ENCODE assay signal across 8 cellular contexts in the genomic region with DNA sequence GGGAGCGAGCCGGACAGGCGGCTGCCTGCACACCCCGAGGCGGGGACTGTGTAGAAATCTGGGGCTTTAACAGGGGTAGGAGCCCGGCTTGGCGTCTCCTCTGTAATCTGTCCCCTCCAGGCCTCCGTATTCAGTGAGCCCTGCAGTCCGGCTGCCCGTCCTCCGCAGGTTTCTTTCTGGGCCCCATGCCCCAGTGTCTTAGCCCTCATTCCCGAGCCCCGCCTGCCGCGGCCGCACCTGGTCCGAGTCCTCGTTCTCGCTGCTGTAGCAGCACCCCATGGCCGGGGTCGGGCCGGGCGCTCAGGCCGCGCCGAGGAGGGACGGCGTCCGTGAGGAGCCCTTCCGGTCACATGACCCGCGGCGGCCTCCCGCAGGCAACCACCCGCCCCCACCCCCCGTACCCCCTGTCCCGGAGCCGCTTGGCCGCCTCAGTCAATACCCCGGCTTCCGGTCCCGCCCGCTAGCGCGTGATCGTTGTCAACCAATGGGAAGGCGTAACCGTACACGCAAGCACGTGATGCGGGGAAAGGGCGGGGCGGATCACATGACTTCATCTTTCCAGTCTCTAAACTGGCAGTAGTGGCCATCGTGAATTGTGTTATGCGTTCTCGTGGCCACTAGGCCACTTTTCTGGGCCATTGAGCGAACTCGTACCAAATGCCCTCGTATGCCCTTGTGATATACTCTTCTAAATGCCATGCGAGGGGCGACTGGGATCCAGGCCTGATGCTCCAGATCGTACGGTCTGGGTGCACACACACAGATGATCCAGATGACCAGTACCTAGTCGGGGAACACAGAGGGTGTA. TPM values are rescaled to one million over a fixed set of nuclear protein-coding genes. Genes with fewer than 3 reads are reported as not detected.
DNase-seq lines count a peak whose midpoint lies in the region; ATAC-seq and TF ChIP-seq lines count a peak whose summit lies in the region.

A gene (minus strand): TSS at position 352 of the 808 bp plus-strand sequence. CDS start 73 bp downstream, at position 279.

- H3K4me1 Mint-ChIP-seq in CD8-positive, alpha-beta T cell (ENCODE audit: low read depth): peaks cover 45% of the 10 kb centered on the region

- H3K27me3 ChIP-seq in CD8-positive, alpha-beta T cell (ENCODE audit: insufficient read depth, low read length): no peaks in the 10 kb centered on the region
- no peaks in the 10 kb centered on the region for H3K27me3 ChIP-seq in lung (ENCODE audit: control insufficient read depth, insufficient read depth)

- peaks cover 22% of the 10 kb centered on the region for H3K4me1 ChIP-seq in CD8-positive, alpha-beta T cell (ENCODE audit: insufficient read depth, low read length)
- peaks cover 0 to 5% of the 10 kb centered on the region in 2 donors for H3K4me1 ChIP-seq in lung (ENCODE audit: control insufficient read depth in 2 of 2, insufficient read depth in 2 of 2, low read length in 2 of 2)

- H3K4me3 ChIP-seq in CD8-positive, alpha-beta T cell (ENCODE audit: low read depth, low read length): peak within 1 kb of the TSS; percentile 67
- H3K4me3 ChIP-seq in lung: peak within 1 kb of the TSS; percentile 94

- CTCF ChIA-PET in CD8-positive, alpha-beta T cell (lab: Charles Lee): interaction anchor here (1.1 to 14.0 kb wide), 3 partner anchors 13 to 80 kb away, joined by 4 to 436 read pairs (median 37); no protein-coding TSS in a partner anchor

- H3K27ac ChIP-seq in CD8-positive, alpha-beta T cell (ENCODE audit: low read depth, low read length): peak within 1 kb of the TSS; percentile 90
- H3K27ac ChIP-seq in lung (ENCODE audit: low read depth in 1 of 2, low read length in 1 of 2): peak within 1 kb of the TSS; percentile 93 to 99

- no peak for TF ChIP-seq CTCF in CD8-positive, alpha-beta T cell (IDR thresholded peaks at IDR 0.05)
- TF ChIP-seq CTCF in lung (IDR thresholded peaks at IDR 0.05; ENCODE audit: control extremely low read depth, extremely low read depth): peak; percentile 12

- 3 to 4% methylated on average over 64 of the region's 64 CpGs for WGBS in lung, 2 donors

- peak; percentile 93 to 99 (median 97) for DNase-seq in CD8-positive, alpha-beta T cell
- peak; percentile 97 for DNase-seq in HS-27A (ENCODE audit: low read depth)
- peak; percentile 91 for DNase-seq in NK-92 (lab: John Stamatoyannopoulos, UW; ENCODE audit: unreplicated experiment)
- DNase-seq in activated CD8-positive, alpha-beta memory T cell treated with anti-CD3 and anti-CD28 coated beads for 1 hour (ENCODE audit: extremely low read depth in 1 of 2, low read depth in 1 of 2): peak; percentile 94 to 96
- DNase-seq in effector CD4-positive, alpha-beta T cell: peak; percentile 97
- peak; percentile 100 for DNase-seq in lung (ENCODE audit: low spot score)
- DNase-seq in stimulated activated CD4-positive, alpha-beta T cell treated with anti-CD3 and anti-CD28 coated beads, TNF-alpha, amount 100 ng/mL, for 4 hours (ENCODE audit: low read depth in 3 of 3): peak; percentile 96 to 97 (median 96)

- H3K9me3 Mint-ChIP-seq in CD8-positive, alpha-beta T cell: no peaks in the 10 kb centered on the region

- H3K36me3 ChIP-seq in CD8-positive, alpha-beta T cell (ENCODE audit: insufficient read depth, low read length): peaks cover 11% of the 10 kb centered on the region
- H3K36me3 ChIP-seq in lung (ENCODE audit: control insufficient read depth in 2 of 2, insufficient read depth in 2 of 2, low read length in 2 of 2): peaks cover 2 to 13% of the 10 kb centered on the region in 2 donors

- ATAC-seq in CD8-positive, alpha-beta T cell: peak; percentile 96
- peak; percentile 94 for ATAC-seq in GM19463 (IDR thresholded peaks at IDR 0.05; ENCODE audit: unreplicated experiment)
- ATAC-seq in lung (ENCODE audit: insufficient read depth, low FRiP score): peak; percentile 95

- POLR2A ChIA-PET in CD8-positive, alpha-beta T cell (lab: Charles Lee): interaction anchor here (0.6 to 2.7 kb wide), 5 partner anchors 10 to 174 kb away, joined by 3 to 13 read pairs (median 3); a partner anchor contains a TSS

- H3K27me3 Mint-ChIP-seq in CD8-positive, alpha-beta T cell (ENCODE audit: low read depth): no peaks in the 10 kb centered on the region

- peak within 1 kb of the TSS; percentile 74 for H3K4me3 Mint-ChIP-seq in CD8-positive, alpha-beta T cell

- intact Hi-C loops in CD8-positive, alpha-beta T cell (cut with DNase I, micrococcal nuclease): loop anchor here (1.0 to 5.0 kb wide), 10 partner anchors 9 to 329 kb away; a partner anchor contains a TSS

- H3K27ac Mint-ChIP-seq in CD8-positive, alpha-beta T cell: peak within 1 kb of the TSS; percentile 88

- no peaks in the 10 kb centered on the region for H3K9me3 ChIP-seq in CD8-positive, alpha-beta T cell (ENCODE audit: low read length)
- H3K9me3 ChIP-seq in lung (ENCODE audit: control insufficient read depth in 2 of 2, insufficient read depth in 1 of 2, low read length in 1 of 2): no peaks in the 10 kb centered on the region

- H3K36me3 Mint-ChIP-seq in CD8-positive, alpha-beta T cell: peaks cover 43% of the 10 kb centered on the region

RNA-seq across cellular contexts. Expression of the gene that starts here (rescaled TPM):
- 10 to 100 TPM; 27.1 to 30.4 TPM for total RNA-seq in CD8-positive, alpha-beta T cell
- 100 to 1,000 TPM in 1 of 2 donors, 10 to 100 TPM in 1; 51.2 to 117 TPM for total RNA-seq in lung
- polyA plus RNA-seq in lung: 100 to 1,000 TPM; 104 to 231 TPM

Comparison
In these comparisons a context has a peak if more than half of its experiments do, and no peak if none do; other contexts are left out.
1. Peak in every context shown above with its lines: DNase-seq, ATAC-seq, H3K4me3 ChIP-seq and H3K27ac ChIP-seq.